In genomic region chr6:150723857-150724256, GRCh38 we compare ENCODE assay signal across 14 cellular contexts.
A peak's percentile ranks its signal among the peaks of the same experiment; 100 is the strongest.
DNase-seq lines count a peak whose midpoint lies in the region; ATAC-seq and TF ChIP-seq lines count a peak whose summit lies in the region.
"Had no signal": no experiment of that assay in that cellular context is flagged by ENCODE, and none has a peak within 500 bp of the region (broad histone marks: within the 10 kb centered on the region; RNA-seq: fewer than 3 reads in every experiment).

No MANE protein-coding gene starts in this region.

- H3K27ac Mint-ChIP-seq in stimulated activated memory B cell treated with anti-CD40 and anti-IgM and Interleukin-4, amounts not matched to agents 10 μg/mL and 1 μg/mL and 100 μg/mL, for 72 hours, result peak overlapping the region; percentile 35
- H3K27ac Mint-ChIP-seq: activated CD8-positive, alpha-beta T cell treated with anti-CD3 and anti-CD28 coated beads for 36 hours had no signal

- H3K79me2 ChIP-seq in PC-9 (ENCODE audit: low read depth), result no peaks in the 10 kb centered on the region

- H3K27me3 ChIP-seq in PC-9 (ENCODE audit: insufficient read depth, low read depth), result no peaks in the 10 kb centered on the region
- H3K27me3 ChIP-seq: cardiac muscle cell, Peyer's patch, testis had no signal

- no peak for TF ChIP-seq CTCF in PC-9 (conservative IDR thresholded peaks at IDR 0.05)

- H3K36me3 Mint-ChIP-seq in stimulated activated memory B cell treated with anti-CD40 and anti-IgM and Interleukin-4, amounts not matched to agents 10 μg/mL and 1 μg/mL and 100 μg/mL, for 72 hours, result peaks cover 26% of the 10 kb centered on the region

- H3K27me3 Mint-ChIP-seq in stimulated activated memory B cell treated with anti-CD40 and anti-IgM and Interleukin-4, amounts not matched to agents 10 μg/mL and 1 μg/mL and 100 μg/mL, for 72 hours, result no peaks in the 10 kb centered on the region

- POLR2A ChIA-PET in PC-9 (lab: Charles Lee; ENCODE audit: unreplicated experiment), result no interaction called here

- no peaks in the 10 kb centered on the region for H3K9me3 ChIP-seq in PC-9 (ENCODE audit: insufficient read depth, low read depth)
- H3K9me3 ChIP-seq: neutrophil, Peyer's patch, testis had no signal

- H3K4me3 ChIP-seq in PC-9, result no peak overlapping the region
- H3K4me3 ChIP-seq: cardiac muscle cell, Peyer's patch, testis had no signal

- no peak overlapping the region for H3K4me3 Mint-ChIP-seq in stimulated activated memory B cell treated with anti-CD40 and anti-IgM and Interleukin-4, amounts not matched to agents 10 μg/mL and 1 μg/mL and 100 μg/mL, for 72 hours
- H3K4me3 Mint-ChIP-seq: activated CD8-positive, alpha-beta T cell treated with anti-CD3 and anti-CD28 coated beads for 36 hours had no signal

- CTCF ChIA-PET in PC-9 (lab: Charles Lee), result no interaction called here

- DNase-seq in NCI-H146 (lab: John Stamatoyannopoulos, UW) (peak; percentile 23), NCI-H146 treated with DMSO at 0.1 percent for 48 hours (lab: John Stamatoyannopoulos, UW; ENCODE audit: unreplicated experiment) (no peak), PC-9 (peak in 1 of 2 experiments; percentile 38), epidermal melanocyte (ENCODE audit: insufficient read length, low spot score) (peak; percentile 76), amniotic stem cell (lab: John Stamatoyannopoulos, UW) (no peak), COLO668 (lab: John Stamatoyannopoulos, UW; ENCODE audit: unreplicated experiment) (no peak)
- no peak for DNase-seq in activated CD4-positive, alpha-beta T cell treated with anti-CD3 and anti-CD28 coated beads for 1 hour
- DNase-seq: activated CD8-positive, alpha-beta T cell treated with anti-CD3 and anti-CD28 coated beads for 36 hours; DMS153; Peyer's patch; testis had no signal

- intact Hi-C loops in PC-9 (cut with micrococcal nuclease; ENCODE audit: unreplicated experiment), result loop anchor here (5.0 kb wide), 1 partner anchor 88 kb away; no protein-coding TSS in a partner anchor

- peaks cover 37% of the 10 kb centered on the region for H3F3A ChIP-seq in PC-9 (ENCODE audit: insufficient read depth, low read depth)

- peaks cover 49% of the 10 kb centered on the region for H3K4me1 ChIP-seq in PC-9 (replicated peaks; ENCODE audit: insufficient read depth)

- no peaks in the 10 kb centered on the region for H3K9me2 ChIP-seq in PC-9 (ENCODE audit: insufficient read depth)

- no peaks in the 10 kb centered on the region for H4K20me1 ChIP-seq in PC-9 (ENCODE audit: insufficient read depth)

- no peak overlapping the region for H2AFZ ChIP-seq in PC-9

- BruUV-seq in PC-9 (replicated peaks; lab: Mats Ljungman, UMichigan), result no TSS peak

- H3K4me2 ChIP-seq in PC-9, result no peak overlapping the region

- H3K4me1 Mint-ChIP-seq in stimulated activated memory B cell treated with anti-CD40 and anti-IgM and Interleukin-4, amounts not matched to agents 10 μg/mL and 1 μg/mL and 100 μg/mL, for 72 hours, result peaks cover 65% of the 10 kb centered on the region

- no peaks in the 10 kb centered on the region for H3K9me3 Mint-ChIP-seq in stimulated activated memory B cell treated with anti-CD40 and anti-IgM and Interleukin-4, amounts not matched to agents 10 μg/mL and 1 μg/mL and 100 μg/mL, for 72 hours
- H3K9me3 Mint-ChIP-seq: activated CD8-positive, alpha-beta T cell treated with anti-CD3 and anti-CD28 coated beads for 36 hours had no signal

- H3K27ac ChIP-seq in PC-9, result peak overlapping the region; percentile 15; the same call in 1 of the 2 replicates
- H3K27ac ChIP-seq: cardiac muscle cell, neutrophil, Peyer's patch, testis had no signal

- H3K36me3 ChIP-seq in PC-9 (ENCODE audit: low read depth), result no peaks in the 10 kb centered on the region
- H3K36me3 ChIP-seq: cardiac muscle cell, neutrophil, Peyer's patch had no signal

- no peak for ATAC-seq in stimulated activated memory B cell treated with anti-CD40 and anti-IgM and Interleukin-4, amounts not matched to agents 10 μg/mL and 1 μg/mL and 100 μg/mL, for 72 hours
- ATAC-seq: activated CD8-positive, alpha-beta T cell treated with anti-CD3 and anti-CD28 coated beads for 36 hours had no signal

Comparison
In these comparisons a context has a peak if more than half of its experiments do, and no peak if none do; other contexts are left out.
1. DNase-seq: peak in NCI-H146 (single experiment) and epidermal melanocyte (single experiment); none in NCI-H146 treated with DMSO at 0.1 percent for 48 hours (single experiment), amniotic stem cell (single experiment), activated CD4-positive, alpha-beta T cell treated with anti-CD3 and anti-CD28 coated beads for 1 hour (single experiment) and COLO668 (single experiment).